In the genomic region with DNA sequence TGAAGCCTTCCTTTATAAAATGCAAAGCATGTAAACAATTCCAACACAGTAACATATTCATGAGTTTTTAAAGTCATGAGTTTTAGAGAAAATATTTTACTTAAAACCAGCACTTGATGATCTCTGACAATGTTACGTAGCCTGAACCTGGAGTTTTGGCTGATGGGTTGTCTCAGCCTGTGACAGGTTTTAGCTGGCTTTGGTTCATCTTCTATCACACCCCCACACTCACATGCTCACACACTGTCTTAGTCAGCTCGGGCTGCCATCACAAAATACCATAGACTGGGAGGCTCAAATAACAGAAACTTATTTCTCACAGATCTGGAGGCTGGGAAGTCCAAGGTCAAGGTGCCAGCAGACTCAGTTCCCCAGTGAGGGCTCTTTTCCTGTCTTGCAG, we compare ENCODE assay signal across 4 cellular contexts. TPM values are rescaled to one million over a fixed set of nuclear protein-coding genes. Genes with fewer than 3 reads are reported as not detected.
"Had no signal": no experiment of that assay in that cellular context is flagged by ENCODE, and none has a peak within 500 bp of the region (broad histone marks: within the 10 kb centered on the region; RNA-seq: fewer than 3 reads in every experiment).

No MANE protein-coding gene starts in this region.

RNA-seq across cellular contexts. Expression of a gene that starts 50.6 kb away (rescaled TPM):
- total RNA-seq: H1, H9, HT-29 had no signal
- polyA plus RNA-seq: IgD-negative memory B cell had no signal
